In the genomic region with DNA sequence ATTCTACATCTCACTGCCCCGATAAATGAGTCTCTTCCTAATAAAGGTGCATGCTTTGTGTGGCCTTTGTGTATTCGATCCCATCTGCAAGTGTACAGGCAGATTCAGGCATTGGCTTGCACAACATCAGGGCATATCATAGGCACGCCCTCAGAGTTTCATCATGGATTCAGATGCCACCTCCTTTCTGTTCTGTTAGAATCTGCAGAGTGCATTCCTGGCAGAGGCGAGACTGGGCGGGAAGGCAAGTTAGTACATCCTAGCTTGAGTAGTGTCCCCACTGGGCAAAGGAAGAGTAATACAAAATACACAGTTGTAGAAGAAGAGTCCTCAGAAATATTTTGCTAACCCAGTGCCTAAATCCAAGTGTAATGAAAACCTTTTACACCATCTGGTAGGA, we compare ENCODE assay signal across 22 cellular contexts.
DNase-seq lines count a peak whose midpoint lies in the region; ATAC-seq, FAIRE-seq and TF ChIP-seq lines count a peak whose summit lies in the region.
"Had no signal": no experiment of that assay in that cellular context is flagged by ENCODE, and none has a peak within 500 bp of the region (broad histone marks: within the 10 kb centered on the region; RNA-seq: fewer than 3 reads in every experiment).

No MANE protein-coding gene starts in this region.

- no peaks in the 10 kb centered on the region for H3K27me3 Mint-ChIP-seq in stimulated activated memory B cell treated with anti-CD40 and anti-IgM and Interleukin-4, amounts not matched to agents 10 μg/mL and 1 μg/mL and 100 μg/mL, for 72 hours

- H3K9me3 ChIP-seq in RWPE2 (ENCODE audit: severe bottlenecking) = no peaks in the 10 kb centered on the region
- no peaks in the 10 kb centered on the region for H3K9me3 ChIP-seq in keratinocyte (ENCODE audit: control insufficient read depth, low read depth, low read length)
- H3K9me3 ChIP-seq: MG63 had no signal

- H3K4me1 ChIP-seq in RWPE2 (ENCODE audit: insufficient read depth, poor library complexity, severe bottlenecking) = no peaks in the 10 kb centered on the region
- peaks cover 23% of the 10 kb centered on the region for H3K4me1 ChIP-seq in keratinocyte (ENCODE audit: control insufficient read depth, extremely low read depth, insufficient read depth, low read length)

- H3K36me3 ChIP-seq in RWPE2 (ENCODE audit: low read depth) (no peaks in the 10 kb centered on the region), keratinocyte (ENCODE audit: control insufficient read depth in 2 of 2, extremely low read depth in 1 of 2, insufficient read depth in 2 of 2, low read length in 2 of 2) (peaks cover 25 to 61% of the 10 kb centered on the region in 2 experiments)

- H3K9me1 ChIP-seq in keratinocyte (ENCODE audit: control insufficient read depth, extremely low read depth, insufficient read depth, low read length) = peaks cover 4% of the 10 kb centered on the region

- no peak overlapping the region for H3K27ac ChIP-seq in RWPE2 (ENCODE audit: poor library complexity, severe bottlenecking)
- peak overlapping the region; percentile 53 for H3K27ac ChIP-seq in epithelial cell of prostate
- H3K27ac ChIP-seq in keratinocyte (ENCODE audit: control insufficient read depth, insufficient read depth, low read length) = peak overlapping the region; percentile 37
- H3K27ac ChIP-seq: C4-2B had no signal

- H3K4me3 ChIP-seq in RWPE2 (ENCODE audit: severe bottlenecking) = no peak overlapping the region
- H3K4me3 ChIP-seq in keratinocyte (ENCODE audit: control insufficient read depth in 2 of 3, extremely low read depth in 1 of 3, insufficient read depth in 2 of 3, low read depth in 1 of 3, low read length in 3 of 3) = no peak overlapping the region
- H3K4me3 ChIP-seq: MG63 had no signal

- no peak overlapping the region for H3K4me3 Mint-ChIP-seq in stimulated activated memory B cell treated with anti-CD40 and anti-IgM and Interleukin-4, amounts not matched to agents 10 μg/mL and 1 μg/mL and 100 μg/mL, for 72 hours

- peaks cover 54% of the 10 kb centered on the region for H3K36me3 Mint-ChIP-seq in stimulated activated memory B cell treated with anti-CD40 and anti-IgM and Interleukin-4, amounts not matched to agents 10 μg/mL and 1 μg/mL and 100 μg/mL, for 72 hours

- H3K4me2 ChIP-seq in keratinocyte (ENCODE audit: control insufficient read depth, extremely low read depth, insufficient read depth, low read depth, low read length) = no peak overlapping the region

- no peaks in the 10 kb centered on the region for H3K79me2 ChIP-seq in keratinocyte (ENCODE audit: control insufficient read depth, insufficient read depth, low read length)

- peak overlapping the region; percentile 11 for H2AFZ ChIP-seq in keratinocyte (ENCODE audit: control insufficient read depth, low read length)

- H3K4me1 Mint-ChIP-seq in stimulated activated memory B cell treated with anti-CD40 and anti-IgM and Interleukin-4, amounts not matched to agents 10 μg/mL and 1 μg/mL and 100 μg/mL, for 72 hours = no peaks in the 10 kb centered on the region

- H4K20me1 ChIP-seq in keratinocyte (ENCODE audit: control insufficient read depth, extremely low read depth, insufficient read depth, low read length) = no peaks in the 10 kb centered on the region

- ATAC-seq in RWPE2 (ENCODE audit: low read depth) (peak; percentile 58), GM21447 (IDR thresholded peaks at IDR 0.05; ENCODE audit: unreplicated experiment) (no peak)
- ATAC-seq in stimulated activated memory B cell treated with anti-CD40 and anti-IgM and Interleukin-4, amounts not matched to agents 10 μg/mL and 1 μg/mL and 100 μg/mL, for 72 hours = no peak
- ATAC-seq: SK-N-SH treated with all-trans-retinoic acid at 6 μM for 48 hours had no signal

- H3K9me3 Mint-ChIP-seq in stimulated activated memory B cell treated with anti-CD40 and anti-IgM and Interleukin-4, amounts not matched to agents 10 μg/mL and 1 μg/mL and 100 μg/mL, for 72 hours = no peaks in the 10 kb centered on the region

- dilution Hi-C loops in keratinocyte (cut with MboI; ENCODE audit: extremely low pct_ligation_motif_present, low sequenced_read_pairs) = no loop called here

- H3K27me3 ChIP-seq in RWPE2 (ENCODE audit: insufficient read depth, poor library complexity, severe bottlenecking) (no peaks in the 10 kb centered on the region), keratinocyte (ENCODE audit: control insufficient read depth, extremely low read depth, insufficient read depth, low read length) (no peaks in the 10 kb centered on the region)
- H3K27me3 ChIP-seq: MG63 had no signal

- no peak overlapping the region for H3K27ac Mint-ChIP-seq in stimulated activated memory B cell treated with anti-CD40 and anti-IgM and Interleukin-4, amounts not matched to agents 10 μg/mL and 1 μg/mL and 100 μg/mL, for 72 hours

- TF ChIP-seq CTCF in RWPE2 (IDR thresholded peaks at IDR 0.05; ENCODE audit: poor library complexity, severe bottlenecking) (no peak), keratinocyte (optimal IDR thresholded peaks at IDR 0.05 in 1 of 3, IDR thresholded peaks at IDR 0.05 in 1 of 3, conservative IDR thresholded peaks at IDR 0.05 in 1 of 3; ENCODE audit: extremely low read depth in 1 of 3, insufficient read depth in 2 of 3, low read length in 3 of 3) (no peak)

- H3K9ac ChIP-seq in keratinocyte (ENCODE audit: control insufficient read depth, extremely low read depth, insufficient read depth, low read length) = no peak overlapping the region

- no peak for DNase-seq in RWPE2 (ENCODE audit: low spot score)
- DNase-seq in epithelial cell of prostate (ENCODE audit: low read depth, low spot score) = peak; percentile 53
- peak; percentile 53 for DNase-seq in keratinocyte (ENCODE audit: low read depth, low spot score)
- no peak for DNase-seq in activated CD4-positive, alpha-beta T cell treated with anti-CD3 and anti-CD28 coated beads, Interleukin-2, amount 50 U/mL, for 4 hours
- DNase-seq in GF-D8 (lab: John Stamatoyannopoulos, UW) = no peak
- DNase-seq: ACHN; AML-193; DMS79 treated with DMSO at 0.1 percent for 48 hours; H7; IMR-90; MG63; NCI-H1092 treated with DMSO at 0.1 percent for 48 hours; NCI-H146; NCI-H2081; NCI-H2171 treated with DMSO at 0.1 percent for 48 hours; NK-92 treated with Interleukin-12 subunit alpha and Interleukin-12 subunit beta, amount 100 ng/mL, for 24 hours; SIG-M5 had no signal

- peak; percentile 90 for FAIRE-seq in keratinocyte (lab: Jason Lieb, UNC)
- FAIRE-seq: HTR-8/SVneo had no signal

Comparison
In these comparisons a context has a peak if more than half of its experiments do, and no peak if none do; other contexts are left out.
1. DNase-seq: peak in epithelial cell of prostate (single experiment) and keratinocyte (single experiment); none in RWPE2 (single experiment), activated CD4-positive, alpha-beta T cell treated with anti-CD3 and anti-CD28 coated beads, Interleukin-2, amount 50 U/mL, for 4 hours (0 of 2) and GF-D8 (single experiment).